Comparison of ENCODE assay signal across 10 cellular contexts in the genomic region with DNA sequence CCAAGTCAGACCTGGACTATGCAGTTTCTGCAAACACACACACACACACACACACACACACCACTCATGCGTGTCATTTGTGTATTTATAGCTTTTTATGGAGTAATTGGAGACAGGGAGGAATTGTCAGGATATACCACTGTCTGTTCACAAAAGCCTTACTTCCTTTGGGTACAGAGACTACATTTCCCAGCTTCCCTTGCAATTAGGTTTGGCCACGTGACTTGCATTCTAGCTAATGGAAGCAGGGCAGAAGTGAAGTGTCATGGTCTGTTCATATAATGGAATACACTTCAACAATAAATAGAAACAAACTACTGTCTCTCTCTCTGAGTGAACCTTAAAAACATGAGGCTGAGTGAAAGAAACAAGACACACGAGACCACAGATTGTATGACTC. TPM values are rescaled to one million over a fixed set of nuclear protein-coding genes. Genes with fewer than 3 reads are reported as not detected.
DNase-seq lines count a peak whose midpoint lies in the region; ATAC-seq and TF ChIP-seq lines count a peak whose summit lies in the region.
"Had no signal": no experiment of that assay in that cellular context is flagged by ENCODE, and none has a peak within 500 bp of the region (broad histone marks: within the 10 kb centered on the region; RNA-seq: fewer than 3 reads in every experiment).

No MANE protein-coding gene starts in this region.

- intact Hi-C loops in sciatic nerve (cut with DNase I), result no loop called here

- H3K9ac ChIP-seq in endodermal cell (ENCODE audit: extremely low read depth, low read length, poor library complexity, severe bottlenecking), result no peak overlapping the region

- H3K27me3 Mint-ChIP-seq in endodermal cell (ENCODE audit: insufficient read depth), result no peaks in the 10 kb centered on the region
- H3K27me3 Mint-ChIP-seq in natural killer cell treated with Interleukin-12 subunit alpha and Interleukin-12 subunit beta and Interleukin-15 and Interleukin-18, amount 100 ng/mL, for 72 hours, result peaks cover 0 to 13% of the 10 kb centered on the region in 2 donors

- H3K27me3 ChIP-seq in endodermal cell (ENCODE audit: control insufficient read depth, insufficient read depth, low read length, poor library complexity, severe bottlenecking), result no peaks in the 10 kb centered on the region

- ATAC-seq in sciatic nerve, result peak; percentile 65
- ATAC-seq in natural killer cell treated with Interleukin-12 subunit alpha and Interleukin-12 subunit beta and Interleukin-15 and Interleukin-18, amount 100 ng/mL, for 72 hours, result no peak
- ATAC-seq: naive thymus-derived CD8-positive, alpha-beta T cell had no signal

- 79 to 100% methylated on average over 1 to 2 of the region's 3 CpGs for WGBS in endodermal cell (ENCODE audit: insufficient coverage in 1 of 2, insufficient read length in 1 of 2), 2 experiments

- TF ChIP-seq CTCF in endodermal cell (conservative IDR thresholded peaks at IDR 0.05), result no peak

- no peaks in the 10 kb centered on the region for H3K36me3 ChIP-seq in endodermal cell (ENCODE audit: control insufficient read depth, insufficient read depth, low read length)

- DNase-seq in NCI-H2107 treated with DMSO at 0.1 percent for 48 hours (lab: John Stamatoyannopoulos, UW; ENCODE audit: unreplicated experiment) (peak; percentile 23), NCI-H2107 (lab: John Stamatoyannopoulos, UW) (no peak), NCI-H187 treated with DMSO at 0.1 percent for 48 hours (lab: John Stamatoyannopoulos, UW) (peak; percentile 24), endodermal cell (no peak), sciatic nerve (ENCODE audit: low spot score) (no peak), COR-L47 (lab: John Stamatoyannopoulos, UW) (no peak)
- no peak for DNase-seq in activated T-cell treated with anti-CD3 and anti-CD28 coated beads, Interleukin-2, amount 50 U/mL, for 48 hours
- no peak for DNase-seq in natural killer cell treated with Interleukin-12 subunit alpha and Interleukin-12 subunit beta and Interleukin-15 and Interleukin-18, amount 100 ng/mL, for 72 hours (ENCODE audit: low spot score)
- DNase-seq: naive thymus-derived CD8-positive, alpha-beta T cell; SHP77 treated with DMSO at 0.1 percent for 48 hours had no signal

- peaks cover 17% of the 10 kb centered on the region for H3K4me1 Mint-ChIP-seq in endodermal cell
- no peaks in the 10 kb centered on the region for H3K4me1 Mint-ChIP-seq in natural killer cell treated with Interleukin-12 subunit alpha and Interleukin-12 subunit beta and Interleukin-15 and Interleukin-18, amount 100 ng/mL, for 72 hours (ENCODE audit: low read depth in 2 of 2)
- H3K4me1 Mint-ChIP-seq: naive thymus-derived CD8-positive, alpha-beta T cell had no signal

- H3K4me1 ChIP-seq in endodermal cell (ENCODE audit: control insufficient read depth, insufficient read depth, low read length), result no peaks in the 10 kb centered on the region

- H3K27ac ChIP-seq in endodermal cell (ENCODE audit: low read depth, low read length), result no peak overlapping the region

- H3K27ac Mint-ChIP-seq in endodermal cell, result peak overlapping the region; percentile 84
- H3K27ac Mint-ChIP-seq in natural killer cell treated with Interleukin-12 subunit alpha and Interleukin-12 subunit beta and Interleukin-15 and Interleukin-18, amount 100 ng/mL, for 72 hours, result no peak overlapping the region

- no peaks in the 10 kb centered on the region for H3K9me3 ChIP-seq in endodermal cell (ENCODE audit: control insufficient read depth, low read length)

- H3K9me3 Mint-ChIP-seq in endodermal cell, result peaks cover 4% of the 10 kb centered on the region
- no peaks in the 10 kb centered on the region for H3K9me3 Mint-ChIP-seq in natural killer cell treated with Interleukin-12 subunit alpha and Interleukin-12 subunit beta and Interleukin-15 and Interleukin-18, amount 100 ng/mL, for 72 hours
- H3K9me3 Mint-ChIP-seq: naive thymus-derived CD8-positive, alpha-beta T cell had no signal

- no peak overlapping the region for H3K4me3 Mint-ChIP-seq in endodermal cell
- no peak overlapping the region for H3K4me3 Mint-ChIP-seq in natural killer cell treated with Interleukin-12 subunit alpha and Interleukin-12 subunit beta and Interleukin-15 and Interleukin-18, amount 100 ng/mL, for 72 hours
- H3K4me3 Mint-ChIP-seq: naive thymus-derived CD8-positive, alpha-beta T cell had no signal

- H3K4me3 ChIP-seq in endodermal cell (ENCODE audit: low read length), result no peak overlapping the region

- H3K36me3 Mint-ChIP-seq in endodermal cell (ENCODE audit: low read depth), result no peaks in the 10 kb centered on the region
- H3K36me3 Mint-ChIP-seq in natural killer cell treated with Interleukin-12 subunit alpha and Interleukin-12 subunit beta and Interleukin-15 and Interleukin-18, amount 100 ng/mL, for 72 hours, result no peaks in the 10 kb centered on the region
- H3K36me3 Mint-ChIP-seq: naive thymus-derived CD8-positive, alpha-beta T cell had no signal

RNA-seq across cellular contexts. Expression of gene CPXM2, which starts 53.9 kb away (rescaled TPM):
- total RNA-seq in endodermal cell, result 1 to 10 TPM; 1.4 to 1.9 TPM
- polyA plus RNA-seq in endodermal cell (2013, experiment 1 of 2), result 1.1 TPM
- polyA plus RNA-seq in endodermal cell (2013, experiment 2 of 2), result 0.91 TPM
- total RNA-seq in sciatic nerve, result 81.6 TPM
- total RNA-seq in natural killer cell treated with Interleukin-12 subunit alpha and Interleukin-12 subunit beta and Interleukin-15 and Interleukin-18, amount 100 ng/mL, for 72 hours, result not detected
- total RNA-seq: naive thymus-derived CD8-positive, alpha-beta T cell had no signal
- polyA plus RNA-seq: naive thymus-derived CD8-positive, alpha-beta T cell had no signal

Comparison
In these comparisons a context has a peak if more than half of its experiments do, and no peak if none do; other contexts are left out.
1. DNase-seq: peak in NCI-H2107 treated with DMSO at 0.1 percent for 48 hours (single experiment) and NCI-H187 treated with DMSO at 0.1 percent for 48 hours (single experiment); none in NCI-H2107 (single experiment), endodermal cell (single experiment), sciatic nerve (single experiment), activated T-cell treated with anti-CD3 and anti-CD28 coated beads, Interleukin-2, amount 50 U/mL, for 48 hours (0 of 2), COR-L47 (single experiment) and natural killer cell treated with Interleukin-12 subunit alpha and Interleukin-12 subunit beta and Interleukin-15 and Interleukin-18, amount 100 ng/mL, for 72 hours (single experiment).
2. RNA of gene CPXM2, which starts 53.9 kb away (total RNA-seq): 81.6 TPM in sciatic nerve (single experiment); 1.4 to 1.9 TPM in endodermal cell and not detected in natural killer cell treated with Interleukin-12 subunit alpha and Interleukin-12 subunit beta and Interleukin-15 and Interleukin-18, amount 100 ng/mL, for 72 hours; every median in the first group is over 10 times any median in the second.